ENCODE assay signal across 8 cellular contexts in genomic region chr7:51160990-51161615, GRCh38.
DNase-seq lines count a peak whose midpoint lies in the region; ATAC-seq and TF ChIP-seq lines count a peak whose summit lies in the region.

No MANE protein-coding gene starts in this region.

- POLR2A ChIA-PET in HEK293 (lab: Yijun Ruan, JAX) = no interaction called here

- no peaks in the 10 kb centered on the region for H3K4me1 ChIP-seq in HEK293 (ENCODE audit: control insufficient read depth, insufficient read depth, low read length)

- H3K36me3 ChIP-seq in HEK293 (ENCODE audit: control insufficient read depth in 2 of 2, insufficient read depth in 1 of 2, low read length in 2 of 2) = no peaks in the 10 kb centered on the region

- peak; percentile 53; the same call in 1 of the 2 replicates for TF ChIP-seq CTCF in HEK293 (tag by site-specific recombination; IDR thresholded peaks at IDR 0.05)

- peak; percentile 84 for DNase-seq in DMS53 (lab: John Stamatoyannopoulos, UW)
- DNase-seq in NCI-H2227 treated with DMSO at 0.1 percent for 48 hours (lab: John Stamatoyannopoulos, UW) = peak; percentile 19
- peak; percentile 26 to 40 for DNase-seq in activated CD4-positive, alpha-beta T cell treated with anti-CD3 and anti-CD28 coated beads, Interleukin-2, amount 50 U/mL, for 4 hours
- peak; percentile 70 for DNase-seq in dermis microvascular lymphatic vessel endothelial cell (ENCODE audit: low read depth in 2 of 2)
- peak; percentile 92 for DNase-seq in medulla oblongata (ENCODE audit: extremely low spot score)
- peak; percentile 17 for DNase-seq in stimulated activated CD8-positive, alpha-beta memory T cell treated with anti-CD3 and anti-CD28 coated beads, Interleukin-15, amount 100 ng/mL, for 1 hour (ENCODE audit: low read depth)

- CTCF ChIA-PET in HEK293 (lab: Yijun Ruan, JAX) = interaction anchor here (0.5 to 8.2 kb wide), 69 partner anchors 9 to 1888 kb away, joined by 3 to 277 read pairs (median 4); partner anchors contain the start of gene ZPBP

- no peak overlapping the region for H3K27ac ChIP-seq in HEK293 (ENCODE audit: extremely low read depth, low read depth, low read length)

- no peak overlapping the region for H3K4me3 ChIP-seq in HEK293 (ENCODE audit: low read depth, low read length)

- no peak for ATAC-seq in GM19455 (IDR thresholded peaks at IDR 0.05; ENCODE audit: unreplicated experiment)

- H3K9me3 ChIP-seq in HEK293 (ENCODE audit: control insufficient read depth, insufficient read depth, low read depth, low read length) = no peaks in the 10 kb centered on the region

TF ChIP-seq in HEK293, 187 proteins besides CTCF, POLR2A, EP300 and RAD21:
- no peak for TF ChIP-seq ZNF157 (tag by site-specific recombination; IDR thresholded peaks at IDR 0.05)
- TF ChIP-seq ZNF654 (tag by site-specific recombination; IDR thresholded peaks at IDR 0.05; ENCODE audit: low read depth) = peak; percentile 83
- 0 out of 2 replicates have a peak, but pooled peaks have one; percentile 18 for TF ChIP-seq ZNF2 (tag by site-specific recombination; IDR thresholded peaks at IDR 0.05)
- TF ChIP-seq ZNF10 (tag by site-specific recombination; IDR thresholded peaks at IDR 0.05) = 0 out of 2 replicates have a peak, but pooled peaks have one; percentile 30

Comparison
In these comparisons a context has a peak if more than half of its experiments do, and no peak if none do; other contexts are left out.
1. DNase-seq: peak in every context shown above with its lines; median percentile 92 in medulla oblongata; 84 in DMS53; 70 in dermis microvascular lymphatic vessel endothelial cell; 33 in activated CD4-positive, alpha-beta T cell treated with anti-CD3 and anti-CD28 coated beads, Interleukin-2, amount 50 U/mL, for 4 hours; 19 in NCI-H2227 treated with DMSO at 0.1 percent for 48 hours; 17 in stimulated activated CD8-positive, alpha-beta memory T cell treated with anti-CD3 and anti-CD28 coated beads, Interleukin-15, amount 100 ng/mL, for 1 hour.